ENCODE assay signal across 1 cellular context in genomic region chr5:1182633-1183423, GRCh38.
A peak's percentile ranks its signal among the peaks of the same experiment; 100 is the strongest.
TF ChIP-seq lines count a peak whose summit lies in the region.

No MANE protein-coding gene starts in this region.

TF ChIP-seq in liver, 16 proteins besides CTCF, POLR2A, EP300 and RAD21 (continued from another document):
- TF ChIP-seq RXRA (IDR thresholded peaks at IDR 0.05) (peak; percentile 81 to 89), MAX (IDR thresholded peaks at IDR 0.05) (peak; percentile 77), GABPA (IDR thresholded peaks at IDR 0.05 in 1 of 2, conservative IDR thresholded peaks at IDR 0.05 in 1 of 2) (no peak), TAF1 (conservative IDR thresholded peaks at IDR 0.05) (peak; percentile 88), HNF4G (IDR thresholded peaks at IDR 0.05) (peak; percentile 53)
